In the genomic region with DNA sequence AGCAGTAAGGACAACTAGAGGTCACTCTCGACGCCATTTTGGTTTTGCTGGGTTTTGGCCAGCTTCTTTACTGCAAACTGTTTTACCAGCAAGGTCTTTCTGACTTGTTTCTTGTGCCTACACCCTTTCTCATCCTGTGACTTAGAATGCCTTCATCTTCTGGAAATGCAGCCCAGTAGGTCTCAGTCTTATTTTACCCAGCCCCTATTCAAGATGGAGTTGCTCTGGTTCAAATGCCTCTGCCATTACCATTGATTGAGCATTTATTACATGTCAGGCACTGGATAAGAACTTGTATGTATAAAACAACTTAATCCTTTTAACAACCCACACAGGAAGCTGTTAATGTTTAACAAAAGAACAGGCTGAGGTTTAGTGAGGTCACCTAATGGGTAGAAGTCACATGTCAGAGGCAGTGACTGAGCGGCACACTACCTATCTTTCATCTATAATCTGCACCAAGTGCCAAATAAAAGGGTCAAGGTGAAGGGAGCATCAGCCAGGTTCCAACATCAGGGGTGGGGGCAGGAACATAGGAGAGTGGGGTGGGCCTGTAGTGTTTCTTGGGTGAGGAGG, we compare ENCODE assay signal across 1 cellular context.
TF ChIP-seq lines count a peak whose summit lies in the region.

No MANE protein-coding gene starts in this region.

TF ChIP-seq in K562, 482 proteins besides CTCF, POLR2A, EP300 and RAD21 (continued from another document):
- TF ChIP-seq PHF8 (IDR thresholded peaks at IDR 0.05; ENCODE audit: borderline replicate concordance, low read length) = no peak
- TF ChIP-seq ZNF239 (CRISPR knock-in tag; IDR thresholded peaks at IDR 0.05) = peak; percentile 68
- TF ChIP-seq, protein P1, sequence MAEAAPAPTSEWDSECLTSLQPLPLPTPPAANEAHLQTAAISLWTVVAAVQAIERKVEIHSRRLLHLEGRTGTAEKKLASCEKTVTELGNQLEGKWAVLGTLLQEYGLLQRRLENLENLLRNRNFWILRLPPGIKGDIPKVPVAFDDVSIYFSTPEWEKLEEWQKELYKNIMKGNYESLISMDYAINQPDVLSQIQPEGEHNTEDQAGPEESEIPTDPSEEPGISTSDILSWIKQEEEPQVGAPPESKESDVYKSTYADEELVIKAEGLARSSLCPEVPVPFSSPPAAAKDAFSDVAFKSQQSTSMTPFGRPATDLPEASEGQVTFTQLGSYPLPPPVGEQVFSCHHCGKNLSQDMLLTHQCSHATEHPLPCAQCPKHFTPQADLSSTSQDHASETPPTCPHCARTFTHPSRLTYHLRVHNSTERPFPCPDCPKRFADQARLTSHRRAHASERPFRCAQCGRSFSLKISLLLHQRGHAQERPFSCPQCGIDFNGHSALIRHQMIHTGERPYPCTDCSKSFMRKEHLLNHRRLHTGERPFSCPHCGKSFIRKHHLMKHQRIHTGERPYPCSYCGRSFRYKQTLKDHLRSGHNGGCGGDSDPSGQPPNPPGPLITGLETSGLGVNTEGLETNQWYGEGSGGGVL (CRISPR knock-in tag; IDR thresholded peaks at IDR 0.05) = no peak
- peak; percentile 83 for TF ChIP-seq ZNF589 (CRISPR knock-in tag; IDR thresholded peaks at IDR 0.05; ENCODE audit: low read depth)
- peak; percentile 60; the same call in 1 of the 2 replicates for TF ChIP-seq BACH1 (tag; IDR thresholded peaks at IDR 0.05)
- no peak for TF ChIP-seq ATF7 (IDR thresholded peaks at IDR 0.05)
- TF ChIP-seq NR4A1 (CRISPR knock-in tag; IDR thresholded peaks at IDR 0.05) = no peak
- TF ChIP-seq NR4A1 (tag; IDR thresholded peaks at IDR 0.05) = peak; percentile 88
- TF ChIP-seq, protein P2, sequence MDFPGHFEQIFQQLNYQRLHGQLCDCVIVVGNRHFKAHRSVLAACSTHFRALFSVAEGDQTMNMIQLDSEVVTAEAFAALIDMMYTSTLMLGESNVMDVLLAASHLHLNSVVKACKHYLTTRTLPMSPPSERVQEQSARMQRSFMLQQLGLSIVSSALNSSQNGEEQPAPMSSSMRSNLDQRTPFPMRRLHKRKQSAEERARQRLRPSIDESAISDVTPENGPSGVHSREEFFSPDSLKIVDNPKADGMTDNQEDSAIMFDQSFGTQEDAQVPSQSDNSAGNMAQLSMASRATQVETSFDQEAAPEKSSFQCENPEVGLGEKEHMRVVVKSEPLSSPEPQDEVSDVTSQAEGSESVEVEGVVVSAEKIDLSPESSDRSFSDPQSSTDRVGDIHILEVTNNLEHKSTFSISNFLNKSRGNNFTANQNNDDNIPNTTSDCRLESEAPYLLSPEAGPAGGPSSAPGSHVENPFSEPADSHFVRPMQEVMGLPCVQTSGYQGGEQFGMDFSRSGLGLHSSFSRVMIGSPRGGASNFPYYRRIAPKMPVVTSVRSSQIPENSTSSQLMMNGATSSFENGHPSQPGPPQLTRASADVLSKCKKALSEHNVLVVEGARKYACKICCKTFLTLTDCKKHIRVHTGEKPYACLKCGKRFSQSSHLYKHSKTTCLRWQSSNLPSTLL (IDR thresholded peaks at IDR 0.05) = no peak
- TF ChIP-seq PYGO2 (tag; IDR thresholded peaks at IDR 0.05) = peak; percentile 86
